1 cellular context compared by ENCODE assay signal in the genomic region with DNA sequence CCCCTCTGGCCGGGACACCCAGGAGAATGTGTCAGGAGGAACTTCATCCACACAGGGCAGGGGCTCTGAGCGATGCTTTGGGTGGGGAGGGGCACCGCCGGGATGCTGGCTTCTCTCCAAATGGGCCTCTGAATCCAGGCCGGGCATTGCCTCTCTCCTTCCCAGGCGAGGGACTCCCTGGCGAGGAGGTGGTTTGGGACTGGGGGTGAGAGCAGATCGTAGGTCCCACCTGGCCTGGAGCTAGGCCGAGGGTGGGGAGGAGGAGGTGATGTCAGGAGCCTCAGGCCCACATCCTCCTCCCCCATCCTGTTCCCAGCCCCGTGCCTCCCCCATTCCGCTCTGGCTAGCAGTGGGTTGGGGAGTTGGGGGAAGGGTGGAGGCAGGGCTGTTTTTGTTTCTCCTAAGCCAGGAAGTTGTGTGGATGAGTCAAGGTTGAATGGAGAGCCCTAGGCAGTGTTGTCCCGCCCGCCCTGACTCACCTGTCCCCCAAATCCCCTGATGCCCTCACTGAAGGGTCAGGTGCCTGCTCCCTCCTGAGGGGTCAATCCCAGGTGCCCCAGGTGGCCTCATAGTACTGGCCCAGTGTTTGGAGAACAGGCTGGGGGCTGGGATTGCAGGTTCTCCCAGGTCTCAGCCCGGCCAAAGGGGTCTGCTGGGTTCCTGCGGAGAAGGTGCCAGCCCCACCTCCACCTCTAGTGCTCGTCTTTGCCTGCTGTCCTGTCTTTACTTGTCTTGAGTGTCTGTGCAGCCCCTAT.
TF ChIP-seq lines count a peak whose summit lies in the region.

No MANE protein-coding gene starts in this region.

TF ChIP-seq in HEK293, 187 proteins besides CTCF, POLR2A, EP300 and RAD21 (continued from another document):
- TF ChIP-seq, protein P1, sequence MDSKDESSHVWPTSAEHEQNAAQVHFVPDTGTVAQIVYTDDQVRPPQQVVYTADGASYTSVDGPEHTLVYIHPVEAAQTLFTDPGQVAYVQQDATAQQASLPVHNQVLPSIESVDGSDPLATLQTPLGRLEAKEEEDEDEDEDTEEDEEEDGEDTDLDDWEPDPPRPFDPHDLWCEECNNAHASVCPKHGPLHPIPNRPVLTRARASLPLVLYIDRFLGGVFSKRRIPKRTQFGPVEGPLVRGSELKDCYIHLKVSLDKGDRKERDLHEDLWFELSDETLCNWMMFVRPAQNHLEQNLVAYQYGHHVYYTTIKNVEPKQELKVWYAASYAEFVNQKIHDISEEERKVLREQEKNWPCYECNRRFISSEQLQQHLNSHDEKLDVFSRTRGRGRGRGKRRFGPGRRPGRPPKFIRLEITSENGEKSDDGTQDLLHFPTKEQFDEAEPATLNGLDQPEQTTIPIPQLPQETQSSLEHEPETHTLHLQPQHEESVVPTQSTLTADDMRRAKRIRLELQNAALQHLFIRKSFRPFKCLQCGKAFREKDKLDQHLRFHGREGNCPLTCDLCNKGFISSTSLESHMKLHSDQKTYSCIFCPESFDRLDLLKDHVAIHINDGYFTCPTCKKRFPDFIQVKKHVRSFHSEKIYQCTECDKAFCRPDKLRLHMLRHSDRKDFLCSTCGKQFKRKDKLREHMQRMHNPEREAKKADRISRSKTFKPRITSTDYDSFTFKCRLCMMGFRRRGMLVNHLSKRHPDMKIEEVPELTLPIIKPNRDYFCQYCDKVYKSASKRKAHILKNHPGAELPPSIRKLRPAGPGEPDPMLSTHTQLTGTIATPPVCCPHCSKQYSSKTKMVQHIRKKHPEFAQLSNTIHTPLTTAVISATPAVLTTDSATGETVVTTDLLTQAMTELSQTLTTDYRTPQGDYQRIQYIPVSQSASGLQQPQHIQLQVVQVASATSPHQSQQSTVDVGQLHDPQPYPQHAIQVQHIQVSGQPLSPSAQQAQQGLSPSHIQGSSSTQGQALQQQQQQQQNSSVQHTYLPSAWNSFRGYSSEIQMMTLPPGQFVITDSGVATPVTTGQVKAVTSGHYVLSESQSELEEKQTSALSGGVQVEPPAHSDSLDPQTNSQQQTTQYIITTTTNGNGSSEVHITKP (tag by site-specific recombination; IDR thresholded peaks at IDR 0.05), result peak; percentile 36; the same call in 1 of the 2 replicates
- TF ChIP-seq ZBTB8A (tag by site-specific recombination; IDR thresholded peaks at IDR 0.05) (0 out of 2 replicates have a peak, but pooled peaks have one; percentile 19), SP7 (tag by site-specific recombination; IDR thresholded peaks at IDR 0.05) (peak; percentile 64), WT1 (tag by site-specific recombination; IDR thresholded peaks at IDR 0.05) (peak; percentile 69; the same call in 1 of the 2 replicates), ZBTB48 (tag by site-specific recombination; IDR thresholded peaks at IDR 0.05) (peak; percentile 71), ZNF600 (tag by site-specific recombination; IDR thresholded peaks at IDR 0.05) (peak; percentile 81; the same call in 1 of the 2 replicates), ZNF426 (tag by site-specific recombination; IDR thresholded peaks at IDR 0.05) (no peak), KLF16 (tag by site-specific recombination; IDR thresholded peaks at IDR 0.05) (peak; percentile 21; the same call in 1 of the 2 replicates)
- TF ChIP-seq, protein P2, sequence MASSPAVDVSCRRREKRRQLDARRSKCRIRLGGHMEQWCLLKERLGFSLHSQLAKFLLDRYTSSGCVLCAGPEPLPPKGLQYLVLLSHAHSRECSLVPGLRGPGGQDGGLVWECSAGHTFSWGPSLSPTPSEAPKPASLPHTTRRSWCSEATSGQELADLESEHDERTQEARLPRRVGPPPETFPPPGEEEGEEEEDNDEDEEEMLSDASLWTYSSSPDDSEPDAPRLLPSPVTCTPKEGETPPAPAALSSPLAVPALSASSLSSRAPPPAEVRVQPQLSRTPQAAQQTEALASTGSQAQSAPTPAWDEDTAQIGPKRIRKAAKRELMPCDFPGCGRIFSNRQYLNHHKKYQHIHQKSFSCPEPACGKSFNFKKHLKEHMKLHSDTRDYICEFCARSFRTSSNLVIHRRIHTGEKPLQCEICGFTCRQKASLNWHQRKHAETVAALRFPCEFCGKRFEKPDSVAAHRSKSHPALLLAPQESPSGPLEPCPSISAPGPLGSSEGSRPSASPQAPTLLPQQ (tag by site-specific recombination; IDR thresholded peaks at IDR 0.05), result 0 out of 2 replicates have a peak, but pooled peaks have one; percentile 46
- TF ChIP-seq, protein P3, sequence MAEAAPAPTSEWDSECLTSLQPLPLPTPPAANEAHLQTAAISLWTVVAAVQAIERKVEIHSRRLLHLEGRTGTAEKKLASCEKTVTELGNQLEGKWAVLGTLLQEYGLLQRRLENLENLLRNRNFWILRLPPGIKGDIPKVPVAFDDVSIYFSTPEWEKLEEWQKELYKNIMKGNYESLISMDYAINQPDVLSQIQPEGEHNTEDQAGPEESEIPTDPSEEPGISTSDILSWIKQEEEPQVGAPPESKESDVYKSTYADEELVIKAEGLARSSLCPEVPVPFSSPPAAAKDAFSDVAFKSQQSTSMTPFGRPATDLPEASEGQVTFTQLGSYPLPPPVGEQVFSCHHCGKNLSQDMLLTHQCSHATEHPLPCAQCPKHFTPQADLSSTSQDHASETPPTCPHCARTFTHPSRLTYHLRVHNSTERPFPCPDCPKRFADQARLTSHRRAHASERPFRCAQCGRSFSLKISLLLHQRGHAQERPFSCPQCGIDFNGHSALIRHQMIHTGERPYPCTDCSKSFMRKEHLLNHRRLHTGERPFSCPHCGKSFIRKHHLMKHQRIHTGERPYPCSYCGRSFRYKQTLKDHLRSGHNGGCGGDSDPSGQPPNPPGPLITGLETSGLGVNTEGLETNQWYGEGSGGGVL (tag by site-specific recombination; IDR thresholded peaks at IDR 0.05), result peak; percentile 88
